In the genomic region with DNA sequence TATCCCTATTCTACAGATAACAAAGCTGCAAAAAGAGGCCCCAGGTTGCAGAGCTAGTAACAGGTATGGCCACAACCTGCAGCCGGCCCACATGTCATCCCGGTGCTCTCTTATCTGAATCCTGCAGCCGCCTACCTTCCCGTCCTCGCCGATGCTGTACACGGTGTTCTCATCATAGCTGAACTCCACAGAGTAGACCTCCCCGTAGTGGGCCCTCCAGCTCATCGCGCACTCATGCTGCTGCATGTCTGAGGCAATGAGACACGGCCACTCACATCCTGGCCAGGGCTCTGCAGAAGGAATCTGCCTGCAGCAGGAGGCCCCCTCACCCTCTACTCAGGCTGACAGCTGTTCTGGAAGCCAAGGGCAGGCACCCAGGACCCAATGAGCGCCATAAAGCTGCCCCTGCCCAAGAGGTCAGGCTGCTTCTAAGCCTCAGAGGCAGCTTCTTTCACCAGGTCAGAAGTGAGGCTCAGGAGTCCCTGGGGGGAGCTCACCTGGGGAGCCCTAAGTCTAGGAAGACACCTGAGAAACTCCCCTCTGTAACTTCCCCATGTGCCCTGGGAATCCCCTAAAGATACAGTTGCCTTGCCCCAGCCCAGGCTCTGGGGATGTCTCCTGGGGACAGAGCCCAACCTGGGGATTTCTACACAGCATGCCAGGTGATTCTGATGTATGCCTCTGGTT, we compare ENCODE assay signal across 1 cellular context.
TF ChIP-seq lines count a peak whose summit lies in the region.

No MANE protein-coding gene starts in this region.

TF ChIP-seq in GM12878, 131 proteins besides CTCF, POLR2A, EP300 and RAD21 (continues in another document):
- TF ChIP-seq, protein P1, sequence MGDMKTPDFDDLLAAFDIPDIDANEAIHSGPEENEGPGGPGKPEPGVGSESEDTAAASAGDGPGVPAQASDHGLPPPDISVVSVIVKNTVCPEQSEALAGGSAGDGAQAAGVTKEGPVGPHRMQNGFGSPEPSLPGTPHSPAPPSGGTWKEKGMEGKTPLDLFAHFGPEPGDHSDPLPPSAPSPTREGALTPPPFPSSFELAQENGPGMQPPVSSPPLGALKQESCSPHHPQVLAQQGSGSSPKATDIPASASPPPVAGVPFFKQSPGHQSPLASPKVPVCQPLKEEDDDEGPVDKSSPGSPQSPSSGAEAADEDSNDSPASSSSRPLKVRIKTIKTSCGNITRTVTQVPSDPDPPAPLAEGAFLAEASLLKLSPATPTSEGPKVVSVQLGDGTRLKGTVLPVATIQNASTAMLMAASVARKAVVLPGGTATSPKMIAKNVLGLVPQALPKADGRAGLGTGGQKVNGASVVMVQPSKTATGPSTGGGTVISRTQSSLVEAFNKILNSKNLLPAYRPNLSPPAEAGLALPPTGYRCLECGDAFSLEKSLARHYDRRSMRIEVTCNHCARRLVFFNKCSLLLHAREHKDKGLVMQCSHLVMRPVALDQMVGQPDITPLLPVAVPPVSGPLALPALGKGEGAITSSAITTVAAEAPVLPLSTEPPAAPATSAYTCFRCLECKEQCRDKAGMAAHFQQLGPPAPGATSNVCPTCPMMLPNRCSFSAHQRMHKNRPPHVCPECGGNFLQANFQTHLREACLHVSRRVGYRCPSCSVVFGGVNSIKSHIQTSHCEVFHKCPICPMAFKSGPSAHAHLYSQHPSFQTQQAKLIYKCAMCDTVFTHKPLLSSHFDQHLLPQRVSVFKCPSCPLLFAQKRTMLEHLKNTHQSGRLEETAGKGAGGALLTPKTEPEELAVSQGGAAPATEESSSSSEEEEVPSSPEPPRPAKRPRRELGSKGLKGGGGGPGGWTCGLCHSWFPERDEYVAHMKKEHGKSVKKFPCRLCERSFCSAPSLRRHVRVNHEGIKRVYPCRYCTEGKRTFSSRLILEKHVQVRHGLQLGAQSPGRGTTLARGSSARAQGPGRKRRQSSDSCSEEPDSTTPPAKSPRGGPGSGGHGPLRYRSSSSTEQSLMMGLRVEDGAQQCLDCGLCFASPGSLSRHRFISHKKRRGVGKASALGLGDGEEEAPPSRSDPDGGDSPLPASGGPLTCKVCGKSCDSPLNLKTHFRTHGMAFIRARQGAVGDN (IDR thresholded peaks at IDR 0.05), result no peak
- peak; percentile 61; the same call in 1 of the 2 replicates for TF ChIP-seq NR2F1 (conservative IDR thresholded peaks at IDR 0.05)
- TF ChIP-seq CBX3 (IDR thresholded peaks at IDR 0.05; ENCODE audit: borderline replicate concordance, low read depth), result no peak
- TF ChIP-seq, protein P2, sequence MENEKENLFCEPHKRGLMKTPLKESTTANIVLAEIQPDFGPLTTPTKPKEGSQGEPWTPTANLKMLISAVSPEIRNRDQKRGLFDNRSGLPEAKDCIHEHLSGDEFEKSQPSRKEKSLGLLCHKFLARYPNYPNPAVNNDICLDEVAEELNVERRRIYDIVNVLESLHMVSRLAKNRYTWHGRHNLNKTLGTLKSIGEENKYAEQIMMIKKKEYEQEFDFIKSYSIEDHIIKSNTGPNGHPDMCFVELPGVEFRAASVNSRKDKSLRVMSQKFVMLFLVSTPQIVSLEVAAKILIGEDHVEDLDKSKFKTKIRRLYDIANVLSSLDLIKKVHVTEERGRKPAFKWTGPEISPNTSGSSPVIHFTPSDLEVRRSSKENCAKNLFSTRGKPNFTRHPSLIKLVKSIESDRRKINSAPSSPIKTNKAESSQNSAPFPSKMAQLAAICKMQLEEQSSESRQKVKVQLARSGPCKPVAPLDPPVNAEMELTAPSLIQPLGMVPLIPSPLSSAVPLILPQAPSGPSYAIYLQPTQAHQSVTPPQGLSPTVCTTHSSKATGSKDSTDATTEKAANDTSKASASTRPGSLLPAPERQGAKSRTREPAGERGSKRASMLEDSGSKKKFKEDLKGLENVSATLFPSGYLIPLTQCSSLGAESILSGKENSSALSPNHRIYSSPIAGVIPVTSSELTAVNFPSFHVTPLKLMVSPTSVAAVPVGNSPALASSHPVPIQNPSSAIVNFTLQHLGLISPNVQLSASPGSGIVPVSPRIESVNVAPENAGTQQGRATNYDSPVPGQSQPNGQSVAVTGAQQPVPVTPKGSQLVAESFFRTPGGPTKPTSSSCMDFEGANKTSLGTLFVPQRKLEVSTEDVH (IDR thresholded peaks at IDR 0.05; ENCODE audit: low read depth, partially characterized antibody), result no peak
- no peak for TF ChIP-seq JUND (IDR thresholded peaks at IDR 0.05; ENCODE audit: low read depth, low read length)
- TF ChIP-seq NFIC (IDR thresholded peaks at IDR 0.05; ENCODE audit: low read depth, low read length), result 0 out of 2 replicates have a peak, but pooled peaks have one; percentile 8
- TF ChIP-seq ETV6 (conservative IDR thresholded peaks at IDR 0.05 in 1 of 2, IDR thresholded peaks at IDR 0.05 in 1 of 2; ENCODE audit: borderline replicate concordance in 1 of 2, low read depth in 1 of 2), result no peak
- TF ChIP-seq TAF1 (IDR thresholded peaks at IDR 0.05; ENCODE audit: borderline replicate concordance, low read depth, low read length), result no peak
- TF ChIP-seq, protein P3, sequence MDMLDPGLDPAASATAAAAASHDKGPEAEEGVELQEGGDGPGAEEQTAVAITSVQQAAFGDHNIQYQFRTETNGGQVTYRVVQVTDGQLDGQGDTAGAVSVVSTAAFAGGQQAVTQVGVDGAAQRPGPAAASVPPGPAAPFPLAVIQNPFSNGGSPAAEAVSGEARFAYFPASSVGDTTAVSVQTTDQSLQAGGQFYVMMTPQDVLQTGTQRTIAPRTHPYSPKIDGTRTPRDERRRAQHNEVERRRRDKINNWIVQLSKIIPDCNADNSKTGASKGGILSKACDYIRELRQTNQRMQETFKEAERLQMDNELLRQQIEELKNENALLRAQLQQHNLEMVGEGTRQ (IDR thresholded peaks at IDR 0.05; ENCODE audit: borderline replicate concordance, low read depth, low read length), result no peak
- TF ChIP-seq, protein P4, sequence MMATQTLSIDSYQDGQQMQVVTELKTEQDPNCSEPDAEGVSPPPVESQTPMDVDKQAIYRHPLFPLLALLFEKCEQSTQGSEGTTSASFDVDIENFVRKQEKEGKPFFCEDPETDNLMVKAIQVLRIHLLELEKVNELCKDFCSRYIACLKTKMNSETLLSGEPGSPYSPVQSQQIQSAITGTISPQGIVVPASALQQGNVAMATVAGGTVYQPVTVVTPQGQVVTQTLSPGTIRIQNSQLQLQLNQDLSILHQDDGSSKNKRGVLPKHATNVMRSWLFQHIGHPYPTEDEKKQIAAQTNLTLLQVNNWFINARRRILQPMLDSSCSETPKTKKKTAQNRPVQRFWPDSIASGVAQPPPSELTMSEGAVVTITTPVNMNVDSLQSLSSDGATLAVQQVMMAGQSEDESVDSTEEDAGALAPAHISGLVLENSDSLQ (IDR thresholded peaks at IDR 0.05), result 0 out of 2 replicates have a peak, but pooled peaks have one; percentile 6
- no peak for TF ChIP-seq ZBED1 (IDR thresholded peaks at IDR 0.05; ENCODE audit: borderline replicate concordance)
- no peak for TF ChIP-seq CREM (IDR thresholded peaks at IDR 0.05; ENCODE audit: low read depth)
- TF ChIP-seq, protein P5, sequence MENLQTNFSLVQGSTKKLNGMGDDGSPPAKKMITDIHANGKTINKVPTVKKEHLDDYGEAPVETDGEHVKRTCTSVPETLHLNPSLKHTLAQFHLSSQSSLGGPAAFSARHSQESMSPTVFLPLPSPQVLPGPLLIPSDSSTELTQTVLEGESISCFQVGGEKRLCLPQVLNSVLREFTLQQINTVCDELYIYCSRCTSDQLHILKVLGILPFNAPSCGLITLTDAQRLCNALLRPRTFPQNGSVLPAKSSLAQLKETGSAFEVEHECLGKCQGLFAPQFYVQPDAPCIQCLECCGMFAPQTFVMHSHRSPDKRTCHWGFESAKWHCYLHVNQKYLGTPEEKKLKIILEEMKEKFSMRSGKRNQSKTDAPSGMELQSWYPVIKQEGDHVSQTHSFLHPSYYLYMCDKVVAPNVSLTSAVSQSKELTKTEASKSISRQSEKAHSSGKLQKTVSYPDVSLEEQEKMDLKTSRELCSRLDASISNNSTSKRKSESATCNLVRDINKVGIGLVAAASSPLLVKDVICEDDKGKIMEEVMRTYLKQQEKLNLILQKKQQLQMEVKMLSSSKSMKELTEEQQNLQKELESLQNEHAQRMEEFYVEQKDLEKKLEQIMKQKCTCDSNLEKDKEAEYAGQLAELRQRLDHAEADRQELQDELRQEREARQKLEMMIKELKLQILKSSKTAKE (IDR thresholded peaks at IDR 0.05; ENCODE audit: low read depth, poor library complexity, severe bottlenecking), result no peak
- TF ChIP-seq PAX8 (IDR thresholded peaks at IDR 0.05), result no peak
- TF ChIP-seq RAD51 (IDR thresholded peaks at IDR 0.05), result no peak
- TF ChIP-seq, protein P6, sequence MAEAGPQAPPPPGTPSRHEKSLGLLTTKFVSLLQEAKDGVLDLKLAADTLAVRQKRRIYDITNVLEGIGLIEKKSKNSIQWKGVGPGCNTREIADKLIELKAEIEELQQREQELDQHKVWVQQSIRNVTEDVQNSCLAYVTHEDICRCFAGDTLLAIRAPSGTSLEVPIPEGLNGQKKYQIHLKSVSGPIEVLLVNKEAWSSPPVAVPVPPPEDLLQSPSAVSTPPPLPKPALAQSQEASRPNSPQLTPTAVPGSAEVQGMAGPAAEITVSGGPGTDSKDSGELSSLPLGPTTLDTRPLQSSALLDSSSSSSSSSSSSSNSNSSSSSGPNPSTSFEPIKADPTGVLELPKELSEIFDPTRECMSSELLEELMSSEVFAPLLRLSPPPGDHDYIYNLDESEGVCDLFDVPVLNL (IDR thresholded peaks at IDR 0.05; ENCODE audit: low read depth, low read length), result no peak
- TF ChIP-seq ATF7 (IDR thresholded peaks at IDR 0.05; ENCODE audit: low read depth), result no peak
- TF ChIP-seq SIX5 (IDR thresholded peaks at IDR 0.05; ENCODE audit: low read depth, low read length, severe bottlenecking), result no peak
- TF ChIP-seq ZNF24 (IDR thresholded peaks at IDR 0.05), result no peak
- TF ChIP-seq NBN (IDR thresholded peaks at IDR 0.05), result peak; percentile 57; the same call in 1 of the 2 replicates
- no peak for TF ChIP-seq EGR1 (IDR thresholded peaks at IDR 0.05; ENCODE audit: borderline replicate concordance in 1 of 2, low read depth in 2 of 2, low read length in 2 of 2)
- no peak for TF ChIP-seq KLF5 (IDR thresholded peaks at IDR 0.05; ENCODE audit: partially characterized antibody)
- TF ChIP-seq POU2F2 (IDR thresholded peaks at IDR 0.05; ENCODE audit: borderline replicate concordance, low read depth, low read length), result peak; percentile 26; the same call in 1 of the 3 replicates
- TF ChIP-seq ZZZ3 (IDR thresholded peaks at IDR 0.05; ENCODE audit: control insufficient read depth, insufficient read length, low read depth), result no peak
- TF ChIP-seq HCFC1 (IDR thresholded peaks at IDR 0.05; ENCODE audit: low read length), result no peak
- TF ChIP-seq POLR2AphosphoS5 (IDR thresholded peaks at IDR 0.05; ENCODE audit: low read length), result no peak
- no peak for TF ChIP-seq LARP7 (IDR thresholded peaks at IDR 0.05)
- TF ChIP-seq, protein P7, sequence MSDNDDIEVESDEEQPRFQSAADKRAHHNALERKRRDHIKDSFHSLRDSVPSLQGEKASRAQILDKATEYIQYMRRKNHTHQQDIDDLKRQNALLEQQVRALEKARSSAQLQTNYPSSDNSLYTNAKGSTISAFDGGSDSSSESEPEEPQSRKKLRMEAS (IDR thresholded peaks at IDR 0.05; ENCODE audit: low read depth, low read length), result no peak
- TF ChIP-seq RFX5 (IDR thresholded peaks at IDR 0.05; ENCODE audit: low read depth, low read length), result no peak
- TF ChIP-seq STAT3 (IDR thresholded peaks at IDR 0.05; ENCODE audit: low read depth, low read length), result no peak
- TF ChIP-seq BCL11A (IDR thresholded peaks at IDR 0.05; ENCODE audit: low read depth, low read length), result 0 out of 2 replicates have a peak, but pooled peaks have one; percentile 1
- TF ChIP-seq, protein P8, sequence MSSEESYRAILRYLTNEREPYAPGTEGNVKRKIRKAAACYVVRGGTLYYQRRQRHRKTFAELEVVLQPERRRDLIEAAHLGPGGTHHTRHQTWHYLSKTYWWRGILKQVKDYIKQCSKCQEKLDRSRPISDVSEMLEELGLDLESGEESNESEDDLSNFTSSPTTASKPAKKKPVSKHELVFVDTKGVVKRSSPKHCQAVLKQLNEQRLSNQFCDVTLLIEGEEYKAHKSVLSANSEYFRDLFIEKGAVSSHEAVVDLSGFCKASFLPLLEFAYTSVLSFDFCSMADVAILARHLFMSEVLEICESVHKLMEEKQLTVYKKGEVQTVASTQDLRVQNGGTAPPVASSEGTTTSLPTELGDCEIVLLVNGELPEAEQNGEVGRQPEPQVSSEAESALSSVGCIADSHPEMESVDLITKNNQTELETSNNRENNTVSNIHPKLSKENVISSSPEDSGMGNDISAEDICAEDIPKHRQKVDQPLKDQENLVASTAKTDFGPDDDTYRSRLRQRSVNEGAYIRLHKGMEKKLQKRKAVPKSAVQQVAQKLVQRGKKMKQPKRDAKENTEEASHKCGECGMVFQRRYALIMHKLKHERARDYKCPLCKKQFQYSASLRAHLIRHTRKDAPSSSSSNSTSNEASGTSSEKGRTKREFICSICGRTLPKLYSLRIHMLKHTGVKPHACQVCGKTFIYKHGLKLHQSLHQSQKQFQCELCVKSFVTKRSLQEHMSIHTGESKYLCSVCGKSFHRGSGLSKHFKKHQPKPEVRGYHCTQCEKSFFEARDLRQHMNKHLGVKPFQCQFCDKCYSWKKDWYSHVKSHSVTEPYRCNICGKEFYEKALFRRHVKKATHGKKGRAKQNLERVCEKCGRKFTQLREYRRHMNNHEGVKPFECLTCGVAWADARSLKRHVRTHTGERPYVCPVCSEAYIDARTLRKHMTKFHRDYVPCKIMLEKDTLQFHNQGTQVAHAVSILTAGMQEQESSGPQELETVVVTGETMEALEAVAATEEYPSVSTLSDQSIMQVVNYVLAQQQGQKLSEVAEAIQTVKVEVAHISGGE (CRISPR knock-in tag; IDR thresholded peaks at IDR 0.05), result no peak
- no peak for TF ChIP-seq TARDBP (IDR thresholded peaks at IDR 0.05; ENCODE audit: borderline replicate concordance)
- TF ChIP-seq, protein P9, sequence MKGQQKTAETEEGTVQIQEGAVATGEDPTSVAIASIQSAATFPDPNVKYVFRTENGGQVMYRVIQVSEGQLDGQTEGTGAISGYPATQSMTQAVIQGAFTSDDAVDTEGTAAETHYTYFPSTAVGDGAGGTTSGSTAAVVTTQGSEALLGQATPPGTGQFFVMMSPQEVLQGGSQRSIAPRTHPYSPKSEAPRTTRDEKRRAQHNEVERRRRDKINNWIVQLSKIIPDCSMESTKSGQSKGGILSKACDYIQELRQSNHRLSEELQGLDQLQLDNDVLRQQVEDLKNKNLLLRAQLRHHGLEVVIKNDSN (IDR thresholded peaks at IDR 0.05; ENCODE audit: borderline replicate concordance, extremely low read length, insufficient read depth, low read depth, low read length), result no peak
- no peak for TF ChIP-seq ZNF274 (IDR thresholded peaks at IDR 0.05; ENCODE audit: insufficient read depth, insufficient read length)
- no peak for TF ChIP-seq TBL1XR1 (IDR thresholded peaks at IDR 0.05; ENCODE audit: low read depth, low read length)
- no peak for TF ChIP-seq ZNF622 (IDR thresholded peaks at IDR 0.05)
- no peak for TF ChIP-seq FOXK2 (IDR thresholded peaks at IDR 0.05)
- no peak for TF ChIP-seq YY1 (IDR thresholded peaks at IDR 0.05; ENCODE audit: low read depth, low read length)
